8 cellular contexts compared by ENCODE assay signal in genomic region chr1:74732071-74732946, GRCh38. TPM values are rescaled to one million over a fixed set of nuclear protein-coding genes. Genes with fewer than 3 reads are reported as not detected.
DNase-seq lines count a peak whose midpoint lies in the region; ATAC-seq and TF ChIP-seq lines count a peak whose summit lies in the region.
"Not testable (repeated sequence)": the region's sequence is repeated elsewhere in the genome, so short reads cannot be mapped to it uniquely, and the experiment has no call there.

No MANE protein-coding gene starts in this region.

- CTCF ChIA-PET in AG04450 (lab: Charles Lee), result interaction anchor here (1.0 to 3.4 kb wide), 13 partner anchors 9 to 225 kb away, joined by 3 to 45 read pairs (median 10); no protein-coding TSS in a partner anchor
- CTCF ChIA-PET in activated CD4-positive, alpha-beta memory T cell treated with anti-CD3 and anti-CD28 coated beads, Interleukin-2, amount 10 ng/mL, durations not matched to agents 7 days and 5 days (lab: Charles Lee), result interaction anchor here (1.0 to 3.2 kb wide), 6 partner anchors 10 to 534 kb away, joined by 3 to 31 read pairs (median 5); partner anchors contain the start of genes FPGT and LRRIQ3

- not testable (repeated sequence) for H3K27me3 Mint-ChIP-seq in activated CD4-positive, alpha-beta memory T cell treated with anti-CD3 and anti-CD28 coated beads, Interleukin-2, amount 10 ng/mL, durations not matched to agents 7 days and 5 days; effector memory CD8-positive, alpha-beta T cell

- H3K27ac ChIP-seq in AG04450 (ENCODE audit: low read depth, low read length), result not testable (repeated sequence)
- H3K27ac ChIP-seq in KOPT-K1 (ENCODE audit: low read depth, low read length, poor library complexity, severe bottlenecking), result peak overlapping the region; percentile 83
- H3K27ac ChIP-seq in left lung, result peak overlapping the region; percentile 91 to 95
- peak overlapping the region; percentile 80 for H3K27ac ChIP-seq in skeletal muscle tissue (ENCODE audit: low read depth, low read length)

- H3K27me3 ChIP-seq in AG04450 (ENCODE audit: control insufficient read depth, insufficient read depth, low read length); left lung; skeletal muscle tissue (ENCODE audit: control insufficient read depth in 3 of 3, insufficient read depth in 3 of 3, low read length in 3 of 3): not testable (repeated sequence)

- peak overlapping the region; percentile 95 for H3K4me3 ChIP-seq in AG04450 (ENCODE audit: low read depth, low read length)
- peak overlapping the region; percentile 49 to 68 for H3K4me3 ChIP-seq in left lung
- peak overlapping the region; percentile 96 to 98 (median 97) for H3K4me3 ChIP-seq in skeletal muscle tissue (ENCODE audit: low read length in 3 of 3)

- H3K9me3 Mint-ChIP-seq in activated CD4-positive, alpha-beta memory T cell treated with anti-CD3 and anti-CD28 coated beads, Interleukin-2, amount 10 ng/mL, durations not matched to agents 7 days and 5 days; effector memory CD8-positive, alpha-beta T cell: not testable (repeated sequence)

- POLR2A ChIA-PET in AG04450 (lab: Yijun Ruan, JAX), result interaction anchor here (0.7 kb wide), 1 partner anchor 932 kb away, joined by 4 read pairs; no protein-coding TSS in a partner anchor
- POLR2A ChIA-PET in activated CD4-positive, alpha-beta memory T cell treated with anti-CD3 and anti-CD28 coated beads, Interleukin-2, amount 10 ng/mL, durations not matched to agents 7 days and 5 days (lab: Charles Lee), result interaction anchor here (2.3 to 3.1 kb wide), 3 partner anchors 10 to 1054 kb away, joined by 9 to 11 read pairs (median 9); partner anchors contain the start of genes FPGT, LRRIQ3 and RABGGTB

- H3K4me1 Mint-ChIP-seq in activated CD4-positive, alpha-beta memory T cell treated with anti-CD3 and anti-CD28 coated beads, Interleukin-2, amount 10 ng/mL, durations not matched to agents 7 days and 5 days, result peaks cover 44% of the 10 kb centered on the region
- peaks cover 21 to 47% of the 10 kb centered on the region in 2 donors for H3K4me1 Mint-ChIP-seq in effector memory CD8-positive, alpha-beta T cell (ENCODE audit: low read depth in 2 of 2)

- not testable (repeated sequence) for TF ChIP-seq CTCF in AG04450 (IDR thresholded peaks at IDR 0.05; ENCODE audit: low read depth, low read length); left lung (IDR thresholded peaks at IDR 0.05)

- H3K9ac ChIP-seq in skeletal muscle tissue (ENCODE audit: low read depth in 1 of 3, low read length in 3 of 3), result peak overlapping the region; percentile 83 to 95 (median 89)

- DNase-seq in AG04450 (ENCODE audit: low read depth, low spot score); activated CD4-positive, alpha-beta memory T cell treated with anti-CD3 and anti-CD28 coated beads, Interleukin-2, amount 10 ng/mL, durations not matched to agents 7 days and 5 days; effector memory CD8-positive, alpha-beta T cell: not testable (repeated sequence)
- peak in 1 of 2 donors; percentile 35 for DNase-seq in left lung

- peak overlapping the region; percentile 98 for H3K27ac Mint-ChIP-seq in activated CD4-positive, alpha-beta memory T cell treated with anti-CD3 and anti-CD28 coated beads, Interleukin-2, amount 10 ng/mL, durations not matched to agents 7 days and 5 days
- peak overlapping the region; percentile 93 to 94 for H3K27ac Mint-ChIP-seq in effector memory CD8-positive, alpha-beta T cell

- intact Hi-C loops in left lung (cut with DNase I), result not testable (repeated sequence)

- H3K9me3 ChIP-seq in AG04450 (ENCODE audit: control insufficient read depth, insufficient read depth, low read length); KOPT-K1 (ENCODE audit: insufficient read depth, low read length, poor library complexity, severe bottlenecking); left lung; skeletal muscle tissue (ENCODE audit: control insufficient read depth in 3 of 3, low read length in 3 of 3): not testable (repeated sequence)

- ATAC-seq in GM18907 (IDR thresholded peaks at IDR 0.05; ENCODE audit: unreplicated experiment) (peak; percentile 26), HG02759 (IDR thresholded peaks at IDR 0.05; ENCODE audit: unreplicated experiment) (peak; percentile 32), left lung (peak; percentile 25)
- ATAC-seq in effector memory CD8-positive, alpha-beta T cell (replicated peaks), result not testable (repeated sequence)

- peaks cover 19% of the 10 kb centered on the region for H3K36me3 Mint-ChIP-seq in activated CD4-positive, alpha-beta memory T cell treated with anti-CD3 and anti-CD28 coated beads, Interleukin-2, amount 10 ng/mL, durations not matched to agents 7 days and 5 days (ENCODE audit: low read depth)
- peaks cover 12% of the 10 kb centered on the region for H3K36me3 Mint-ChIP-seq in effector memory CD8-positive, alpha-beta T cell (ENCODE audit: insufficient read depth)

- H3K4me1 ChIP-seq in left lung, result peaks cover 11 to 12% of the 10 kb centered on the region in 2 donors
- peaks cover 15 to 23% (median 17%) of the 10 kb centered on the region in 3 donors for H3K4me1 ChIP-seq in skeletal muscle tissue (ENCODE audit: control insufficient read depth in 3 of 3, insufficient read depth in 3 of 3, low read length in 3 of 3)

- peak overlapping the region; percentile 92 for H3K4me3 Mint-ChIP-seq in activated CD4-positive, alpha-beta memory T cell treated with anti-CD3 and anti-CD28 coated beads, Interleukin-2, amount 10 ng/mL, durations not matched to agents 7 days and 5 days
- peak overlapping the region; percentile 87 to 91 for H3K4me3 Mint-ChIP-seq in effector memory CD8-positive, alpha-beta T cell

- not testable (repeated sequence) for H3K36me3 ChIP-seq in KOPT-K1 (ENCODE audit: insufficient read depth, low read length); left lung; skeletal muscle tissue (ENCODE audit: control insufficient read depth in 3 of 3, insufficient read depth in 3 of 3, low read length in 3 of 3)

RNA-seq across cellular contexts. Expression of gene CRYZ, which starts 0.5 kb away (rescaled TPM):
- 78.5 and 108 TPM in 2 replicates for polyA plus RNA-seq in AG04450 (2011; rRNA removed)
- 36.8 and 52.1 TPM in 2 replicates for polyA minus RNA-seq in AG04450 (2011; rRNA and poly(A)+ RNA removed)
- 10 to 100 TPM; 18.1 to 19.1 TPM for total RNA-seq in activated CD4-positive, alpha-beta memory T cell treated with anti-CD3 and anti-CD28 coated beads, Interleukin-2, amount 10 ng/mL, durations not matched to agents 7 days and 5 days
- 10 to 100 TPM; 39.5 to 64.2 TPM for total RNA-seq in left lung
- total RNA-seq in skeletal muscle tissue, result 21.4 TPM

RNA-seq across cellular contexts. Expression of gene TYW3, which starts 0.6 kb away (rescaled TPM):
- 23.6 and 34.4 TPM in 2 replicates for polyA plus RNA-seq in AG04450 (2011; rRNA removed)
- polyA minus RNA-seq in AG04450 (2011; rRNA and poly(A)+ RNA removed), result 12.8 and 15.2 TPM in 2 replicates
- 10 to 100 TPM; 16.0 to 16.3 TPM for total RNA-seq in activated CD4-positive, alpha-beta memory T cell treated with anti-CD3 and anti-CD28 coated beads, Interleukin-2, amount 10 ng/mL, durations not matched to agents 7 days and 5 days
- total RNA-seq in left lung (10 to 100 TPM; 17.8 to 20.2 TPM), skeletal muscle tissue (7.3 TPM)

RNA-seq across cellular contexts. Expression of gene ERICH3, which starts 58.7 kb away (rescaled TPM):
- not detected in 2 replicates for polyA plus RNA-seq in AG04450 (2011; rRNA removed)
- polyA minus RNA-seq in AG04450 (2011; rRNA and poly(A)+ RNA removed), result not detected in 2 replicates
- total RNA-seq in activated CD4-positive, alpha-beta memory T cell treated with anti-CD3 and anti-CD28 coated beads, Interleukin-2, amount 10 ng/mL, durations not matched to agents 7 days and 5 days, result under 1 TPM in 1 of 2 experiments, not detected in 1; 0.05 TPM
- total RNA-seq in left lung, result 1 to 10 TPM in 1 of 2 donors, under 1 TPM in 1; 0.06 to 3.5 TPM
- total RNA-seq in skeletal muscle tissue, result not detected
